ENCODE assay signal across 9 cellular contexts in genomic region chr5:54021413-54022155, GRCh38.
A peak's percentile ranks its signal among the peaks of the same experiment; 100 is the strongest.
DNase-seq lines count a peak whose midpoint lies in the region; ATAC-seq, FAIRE-seq and TF ChIP-seq lines count a peak whose summit lies in the region.
"Had no signal": no experiment of that assay in that cellular context is flagged by ENCODE, and none has a peak within 500 bp of the region (broad histone marks: within the 10 kb centered on the region; RNA-seq: fewer than 3 reads in every experiment).

No MANE protein-coding gene starts in this region.

- H3K4me3 ChIP-seq in AG04450 (ENCODE audit: low read depth, low read length): no peak overlapping the region
- H3K4me3 ChIP-seq in SU-DHL-6 (ENCODE audit: insufficient read depth, low read length, poor library complexity, severe bottlenecking): no peak overlapping the region
- H3K4me3 ChIP-seq in endothelial cell of umbilical vein (replicated peaks in 1 of 3; ENCODE audit: insufficient read depth in 1 of 3, low read depth in 1 of 3, low read length in 3 of 3): no peak overlapping the region

- H3K27me3 ChIP-seq in AG04450 (ENCODE audit: control insufficient read depth, insufficient read depth, low read length) (no peaks in the 10 kb centered on the region), SU-DHL-6 (ENCODE audit: low read length) (no peaks in the 10 kb centered on the region), endothelial cell of umbilical vein (ENCODE audit: control insufficient read depth in 2 of 2, insufficient read depth in 2 of 2, low read length in 2 of 2) (no peaks in the 10 kb centered on the region)

- BruUV-seq in endothelial cell of umbilical vein (replicated peaks; lab: Mats Ljungman, UMichigan): TSS peak; percentile 16

- POLR2A ChIA-PET in AG04450 (lab: Yijun Ruan, JAX): no interaction called here
- POLR2A ChIA-PET in endothelial cell of umbilical vein (lab: Charles Lee): no interaction called here

- ATAC-seq in HG02885 (IDR thresholded peaks at IDR 0.05; ENCODE audit: poor library complexity, unreplicated experiment) (peak; percentile 38), GM21360 (IDR thresholded peaks at IDR 0.05; ENCODE audit: unreplicated experiment) (no peak)

- H3K27ac ChIP-seq in AG04450 (ENCODE audit: low read depth, low read length): peak overlapping the region; percentile 25
- no peak overlapping the region for H3K27ac ChIP-seq in SU-DHL-6 (ENCODE audit: low read depth, low read length)
- no peak overlapping the region for H3K27ac ChIP-seq in endothelial cell of umbilical vein (ENCODE audit: insufficient read depth, low read depth, low read length)

- DNase-seq in AG04450 (ENCODE audit: low read depth, low spot score): no peak
- peak; percentile 7 for DNase-seq in endothelial cell of umbilical vein (ENCODE audit: low read depth, low spot score)
- DNase-seq in medulla oblongata (ENCODE audit: extremely low spot score): no peak
- DNase-seq in DMS53 treated with DMSO at 0.1 percent for 48 hours (lab: John Stamatoyannopoulos, UW; ENCODE audit: unreplicated experiment): no peak
- DNase-seq in D721Med (ENCODE audit: insufficient read length, low spot score): no peak
- DNase-seq: NCI-H1092 treated with DMSO at 0.1 percent for 48 hours had no signal

- H3K4me2 ChIP-seq in SU-DHL-6 (ENCODE audit: low read depth, low read length, poor library complexity, severe bottlenecking): peak overlapping the region; percentile 39
- peak overlapping the region; percentile 8 for H3K4me2 ChIP-seq in endothelial cell of umbilical vein (ENCODE audit: insufficient read depth, low read length)

- CTCF ChIA-PET in AG04450 (lab: Charles Lee) (no interaction called here), endothelial cell of umbilical vein (lab: Charles Lee) (interaction anchor here (1.2 kb wide), 1 partner anchor 13 kb away, joined by 3 read pairs; no protein-coding TSS in a partner anchor)

- intact Hi-C loops in endothelial cell of umbilical vein (cut with micrococcal nuclease): no loop called here

- H3K79me2 ChIP-seq in SU-DHL-6 (ENCODE audit: insufficient read depth, low read length): no peaks in the 10 kb centered on the region
- H3K79me2 ChIP-seq in endothelial cell of umbilical vein (ENCODE audit: control insufficient read depth, insufficient read depth, low read length): no peaks in the 10 kb centered on the region

- H3K9me2 ChIP-seq in SU-DHL-6 (replicated peaks; ENCODE audit: insufficient read depth, low read length): no peaks in the 10 kb centered on the region

- no peak for FAIRE-seq in endothelial cell of umbilical vein (lab: Jason Lieb, UNC)
- no peak for FAIRE-seq in D721Med (lab: Jason Lieb, UNC)

- H3K36me3 ChIP-seq in SU-DHL-6 (ENCODE audit: low read length) (no peaks in the 10 kb centered on the region), endothelial cell of umbilical vein (ENCODE audit: control insufficient read depth in 2 of 2, extremely low read depth in 1 of 2, insufficient read depth in 2 of 2, low read length in 2 of 2) (no peaks in the 10 kb centered on the region)

- no peaks in the 10 kb centered on the region for H3K9me1 ChIP-seq in endothelial cell of umbilical vein (replicated peaks; ENCODE audit: control insufficient read depth, extremely low read depth, insufficient read depth, low read length)

- TF ChIP-seq CTCF in AG04450 (IDR thresholded peaks at IDR 0.05; ENCODE audit: low read depth, low read length): no peak
- TF ChIP-seq CTCF in SU-DHL-6 (IDR thresholded peaks at IDR 0.05; ENCODE audit: insufficient read depth, low read length, poor library complexity, severe bottlenecking): no peak
- TF ChIP-seq CTCF in endothelial cell of umbilical vein (IDR thresholded peaks at IDR 0.05; ENCODE audit: extremely low read depth in 1 of 2, insufficient read depth in 1 of 2, low read depth in 1 of 2, low read length in 2 of 2): no peak
- no peak for TF ChIP-seq CTCF in D721Med (IDR thresholded peaks at IDR 0.05; ENCODE audit: insufficient read depth, missing control alignments)

- H3K4me1 ChIP-seq in endothelial cell of umbilical vein (ENCODE audit: control insufficient read depth, extremely low read depth, insufficient read depth, low read length): peaks cover 7% of the 10 kb centered on the region

- dilution Hi-C loops in endothelial cell of umbilical vein (cut with MboI; ENCODE audit: extremely low pct_ligation_motif_present, low sequenced_read_pairs): no loop called here

- no peaks in the 10 kb centered on the region for H3F3A ChIP-seq in SU-DHL-6 (ENCODE audit: insufficient read depth)

- H2AFZ ChIP-seq in SU-DHL-6 (ENCODE audit: low read depth, low read length, severe bottlenecking) (no peak overlapping the region), endothelial cell of umbilical vein (ENCODE audit: low read depth, low read length) (no peak overlapping the region)

- H4K20me1 ChIP-seq in SU-DHL-6 (ENCODE audit: low read depth, low read length) (no peaks in the 10 kb centered on the region), endothelial cell of umbilical vein (replicated peaks; ENCODE audit: control insufficient read depth, extremely low read depth, insufficient read depth, low read length) (no peaks in the 10 kb centered on the region)

- no peak for TF ChIP-seq POLR2A in endothelial cell of umbilical vein (IDR thresholded peaks at IDR 0.05; ENCODE audit: low read depth, low read length)

- H3K9me3 ChIP-seq in AG04450 (ENCODE audit: control insufficient read depth, insufficient read depth, low read length): peaks cover 3% of the 10 kb centered on the region; the same call in 1 of the 2 replicates
- H3K9me3 ChIP-seq in SU-DHL-6 (ENCODE audit: insufficient read depth, low read length): no peaks in the 10 kb centered on the region
- H3K9me3 ChIP-seq in endothelial cell of umbilical vein (replicated peaks; ENCODE audit: control insufficient read depth, insufficient read depth, low read length): no peaks in the 10 kb centered on the region

- H3K9ac ChIP-seq in SU-DHL-6 (ENCODE audit: low read length) (no peak overlapping the region), endothelial cell of umbilical vein (replicated peaks; ENCODE audit: extremely low read depth, insufficient read depth, low read length) (no peak overlapping the region)

TF ChIP-seq in endothelial cell of umbilical vein, 7 proteins besides CTCF, POLR2A, EP300 and RAD21:
- no peak for TF ChIP-seq JUN (IDR thresholded peaks at IDR 0.05; ENCODE audit: borderline replicate concordance, insufficient read depth, insufficient read length, low read depth)
- no peak for TF ChIP-seq MYC (IDR thresholded peaks at IDR 0.05; ENCODE audit: low read depth, low read length)
- TF ChIP-seq FOS (IDR thresholded peaks at IDR 0.05; ENCODE audit: borderline replicate concordance, insufficient read depth, low read length): no peak
- no peak for TF ChIP-seq GATA2 (IDR thresholded peaks at IDR 0.05; ENCODE audit: insufficient read depth, insufficient read length, low read depth, low read length)
- no peak for TF ChIP-seq MAX (IDR thresholded peaks at IDR 0.05; ENCODE audit: insufficient read depth, insufficient read length)
- TF ChIP-seq EZH2 (IDR thresholded peaks at IDR 0.05; ENCODE audit: borderline replicate concordance, low read depth, low read length, severe bottlenecking): no peak
- no peak for TF ChIP-seq POLR2AphosphoS5 (IDR thresholded peaks at IDR 0.05; ENCODE audit: insufficient read depth, low read depth, low read length)
